ENCODE assay signal across 8 cellular contexts in genomic region chr15:58957101-58957973, GRCh38. TPM values are rescaled to one million over a fixed set of nuclear protein-coding genes. Genes with fewer than 3 reads are reported as not detected.
DNase-seq lines count a peak whose midpoint lies in the region; ATAC-seq and TF ChIP-seq lines count a peak whose summit lies in the region.

No MANE protein-coding gene starts in this region.

- ATAC-seq in HG03159 (IDR thresholded peaks at IDR 0.05; ENCODE audit: unreplicated experiment) = peak; percentile 61
- peak; percentile 82 for ATAC-seq in central memory CD8-positive, alpha-beta T cell (replicated peaks; ENCODE audit: extremely low read depth, poor library complexity, severe bottlenecking)
- peak; percentile 86 for ATAC-seq in left lung

- H3K4me3 ChIP-seq in left lung = no peak overlapping the region

- no peaks in the 10 kb centered on the region for H3K27me3 ChIP-seq in left lung

- DNase-seq in NCI-H446 treated with DMSO at 0.1 percent for 48 hours (lab: John Stamatoyannopoulos, UW) (peak; percentile 37), left lung (no peak), HuH-7.5 (ENCODE audit: low spot score) (no peak)
- DNase-seq in activated CD4-positive, CD25-positive, alpha-beta regulatory T cell (lab: John Stamatoyannopoulos, UW) = peak; percentile 20 to 43 (median 24)
- DNase-seq in central memory CD8-positive, alpha-beta T cell (ENCODE audit: low spot score in 2 of 2) = peak; percentile 31 to 47
- DNase-seq in stimulated activated CD8-positive, alpha-beta memory T cell treated with anti-CD3 and anti-CD28 coated beads, Interleukin-12 subunit alpha, Interleukin-12 subunit beta, amount 100 ng/mL, for 4 hours (ENCODE audit: low read depth) = peak; percentile 9

- no peaks in the 10 kb centered on the region for H3K4me1 ChIP-seq in left lung

- no peaks in the 10 kb centered on the region for H3K9me3 Mint-ChIP-seq in central memory CD8-positive, alpha-beta T cell

- no peak overlapping the region for H3K4me3 Mint-ChIP-seq in central memory CD8-positive, alpha-beta T cell

- no peaks in the 10 kb centered on the region for H3K9me3 ChIP-seq in left lung

- H3K36me3 Mint-ChIP-seq in central memory CD8-positive, alpha-beta T cell (ENCODE audit: insufficient read depth) = peaks cover 1% of the 10 kb centered on the region

- H3K36me3 ChIP-seq in left lung = no peaks in the 10 kb centered on the region

- H3K4me1 Mint-ChIP-seq in central memory CD8-positive, alpha-beta T cell = peaks cover 6% of the 10 kb centered on the region

- no peaks in the 10 kb centered on the region for H3K27me3 Mint-ChIP-seq in central memory CD8-positive, alpha-beta T cell

- no peak overlapping the region for H3K27ac ChIP-seq in left lung

- H3K27ac Mint-ChIP-seq in central memory CD8-positive, alpha-beta T cell (ENCODE audit: low read depth) = no peak overlapping the region

- peak; percentile 82 for TF ChIP-seq CTCF in GM12873 (IDR thresholded peaks at IDR 0.05; ENCODE audit: insufficient read depth, low read depth, low read length, missing control alignments)
- TF ChIP-seq CTCF in left lung (IDR thresholded peaks at IDR 0.05) = peak; percentile 61 to 72

- intact Hi-C loops in left lung (cut with DNase I) = no loop called here

RNA-seq across cellular contexts. Expression of gene SLTM, which starts 23.9 kb away (rescaled TPM):
- total RNA-seq in left lung = 10 to 100 TPM; 57.4 to 87.7 TPM

RNA-seq across cellular contexts. Expression of gene RNF111, which starts 30.1 kb away (rescaled TPM):
- 10 to 100 TPM; 34.1 to 38.9 TPM for total RNA-seq in left lung

Comparison
In these comparisons a context has a peak if more than half of its experiments do, and no peak if none do; other contexts are left out.
1. DNase-seq: peak in NCI-H446 treated with DMSO at 0.1 percent for 48 hours (single experiment), activated CD4-positive, CD25-positive, alpha-beta regulatory T cell (4 of 4), central memory CD8-positive, alpha-beta T cell (2 of 2) and stimulated activated CD8-positive, alpha-beta memory T cell treated with anti-CD3 and anti-CD28 coated beads, Interleukin-12 subunit alpha, Interleukin-12 subunit beta, amount 100 ng/mL, for 4 hours (single experiment); none in left lung (0 of 2) and HuH-7.5 (single experiment).
2. Peak in every context shown above with its lines, with median percentiles within 50 percentile points of each other: ATAC-seq.